15 cellular contexts compared by ENCODE assay signal in genomic region chr14:99247772-99248171, GRCh38. TPM values are rescaled to one million over a fixed set of nuclear protein-coding genes. Genes with fewer than 3 reads are reported as not detected.
A peak's percentile ranks its signal among the peaks of the same experiment; 100 is the strongest.
DNase-seq lines count a peak whose midpoint lies in the region; ATAC-seq and TF ChIP-seq lines count a peak whose summit lies in the region.
"Had no signal": no experiment of that assay in that cellular context is flagged by ENCODE, and none has a peak within 500 bp of the region (broad histone marks: within the 10 kb centered on the region; RNA-seq: fewer than 3 reads in every experiment).

No MANE protein-coding gene starts in this region.

- no peaks in the 10 kb centered on the region for H3K9me3 Mint-ChIP-seq in CD4-positive, alpha-beta T cell
- no peaks in the 10 kb centered on the region for H3K9me3 Mint-ChIP-seq in activated naive CD8-positive, alpha-beta T cell treated with anti-CD3 and anti-CD28 coated beads for 36 hours
- H3K9me3 Mint-ChIP-seq in nephron = no peaks in the 10 kb centered on the region

- H3K27me3 Mint-ChIP-seq in CD4-positive, alpha-beta T cell = no peaks in the 10 kb centered on the region
- H3K27me3 Mint-ChIP-seq in activated naive CD8-positive, alpha-beta T cell treated with anti-CD3 and anti-CD28 coated beads for 36 hours = no peaks in the 10 kb centered on the region
- H3K27me3 Mint-ChIP-seq in nephron (ENCODE audit: low read depth) = peaks cover 71% of the 10 kb centered on the region

- H3K4me3 Mint-ChIP-seq in CD4-positive, alpha-beta T cell = peak overlapping the region; percentile 94
- peak overlapping the region; percentile 86 for H3K4me3 Mint-ChIP-seq in activated naive CD8-positive, alpha-beta T cell treated with anti-CD3 and anti-CD28 coated beads for 36 hours
- peak overlapping the region; percentile 58 to 79 (median 77) for H3K4me3 Mint-ChIP-seq in nephron

- peaks cover 86% of the 10 kb centered on the region for H3K4me1 Mint-ChIP-seq in CD4-positive, alpha-beta T cell (ENCODE audit: low read depth)
- H3K4me1 Mint-ChIP-seq in activated naive CD8-positive, alpha-beta T cell treated with anti-CD3 and anti-CD28 coated beads for 36 hours = peaks cover 78% of the 10 kb centered on the region
- H3K4me1 Mint-ChIP-seq in nephron = peaks cover 48% of the 10 kb centered on the region

- H3K27ac Mint-ChIP-seq in CD4-positive, alpha-beta T cell = peak overlapping the region; percentile 99
- peak overlapping the region; percentile 98 for H3K27ac Mint-ChIP-seq in activated naive CD8-positive, alpha-beta T cell treated with anti-CD3 and anti-CD28 coated beads for 36 hours
- peak overlapping the region; percentile 76 to 80 (median 77) for H3K27ac Mint-ChIP-seq in nephron

- H3K4me3 ChIP-seq in HUES48 (ENCODE audit: low read depth, low read length) = peak overlapping the region; percentile 71
- H3K4me3 ChIP-seq: adrenal gland, left lung had no signal

- H3K4me1 ChIP-seq in HUES48 (ENCODE audit: control insufficient read depth, insufficient read depth, low read length) = peaks cover 51% of the 10 kb centered on the region
- H3K4me1 ChIP-seq: adrenal gland, BE2C, left lung had no signal

- CTCF ChIA-PET in CD4-positive, alpha-beta T cell (lab: Charles Lee) = interaction anchor here (0.7 to 1.4 kb wide), 3 partner anchors 7 to 59 kb away, joined by 3 to 6 read pairs (median 3); no protein-coding TSS in a partner anchor

- no peak overlapping the region; the same call in 1 of the 2 replicates for H3K9ac ChIP-seq in HUES48 (ENCODE audit: low read depth, low read length)

- DNase-seq in CD4-positive, alpha-beta T cell = no peak
- no peak for DNase-seq in activated naive CD8-positive, alpha-beta T cell treated with anti-CD3 and anti-CD28 coated beads for 36 hours
- no peak for DNase-seq in nucleus accumbens (lab: John Stamatoyannopoulos, UW)
- no peak for DNase-seq in erythroblast (lab: John Stamatoyannopoulos, UW)
- DNase-seq: adrenal gland; BE2C; central memory CD4-positive, alpha-beta T cell; left lung; NCI-H1694; substantia nigra had no signal

- peak overlapping the region; percentile 97 for H3K27ac ChIP-seq in CD4-positive, alpha-beta T cell (ENCODE audit: low read depth, low read length)
- no peak overlapping the region for H3K27ac ChIP-seq in HUES48 (ENCODE audit: low read depth, low read length)
- H3K27ac ChIP-seq: adrenal gland, left lung had no signal

- intact Hi-C loops in CD4-positive, alpha-beta T cell (cut with DNase I, micrococcal nuclease) = no loop called here

- no peaks in the 10 kb centered on the region for H3K9me3 ChIP-seq in CD4-positive, alpha-beta T cell (ENCODE audit: control insufficient read depth, low read length)
- no peaks in the 10 kb centered on the region for H3K9me3 ChIP-seq in HUES48 (ENCODE audit: control insufficient read depth, insufficient read depth, low read length)
- H3K9me3 ChIP-seq: adrenal gland, BE2C, left lung had no signal

- TF ChIP-seq CTCF in CD4-positive, alpha-beta T cell (IDR thresholded peaks at IDR 0.05) = no peak
- no peak for TF ChIP-seq CTCF in nephron (IDR thresholded peaks at IDR 0.05; ENCODE audit: unreplicated experiment in 3 of 3)

- POLR2A ChIA-PET in CD4-positive, alpha-beta T cell (lab: Charles Lee) = interaction anchor here (0.7 to 83.0 kb wide), 3 partner anchors 4 to 1061 kb away, joined by 4 to 4389 read pairs (median 4389); partner anchors contain the start of gene BCL11B

- no peaks in the 10 kb centered on the region for H3K27me3 ChIP-seq in CD4-positive, alpha-beta T cell (ENCODE audit: control insufficient read depth, insufficient read depth, low read length)
- peaks cover 13% of the 10 kb centered on the region for H3K27me3 ChIP-seq in HUES48 (ENCODE audit: control insufficient read depth, insufficient read depth, low read length)

- TF ChIP-seq POLR2A in erythroblast (IDR thresholded peaks at IDR 0.05; ENCODE audit: low read length) = no peak

- peaks cover 90% of the 10 kb centered on the region for H3K36me3 Mint-ChIP-seq in CD4-positive, alpha-beta T cell (ENCODE audit: low read depth)
- peaks cover 28% of the 10 kb centered on the region for H3K36me3 Mint-ChIP-seq in activated naive CD8-positive, alpha-beta T cell treated with anti-CD3 and anti-CD28 coated beads for 36 hours
- H3K36me3 Mint-ChIP-seq in nephron (ENCODE audit: low read depth) = no peaks in the 10 kb centered on the region

- ATAC-seq in CD4-positive, alpha-beta T cell (ENCODE audit: poor library complexity) = no peak
- no peak for ATAC-seq in esophagus mucosa
- no peak for ATAC-seq in GM19452 (IDR thresholded peaks at IDR 0.05; ENCODE audit: unreplicated experiment)
- ATAC-seq: left lung had no signal

- H3K36me3 ChIP-seq in HUES48 (ENCODE audit: control insufficient read depth, insufficient read depth, low read length) = no peaks in the 10 kb centered on the region
- H3K36me3 ChIP-seq: adrenal gland, BE2C, left lung had no signal

RNA-seq across cellular contexts. Expression of gene BCL11B, which starts 24.2 kb away (rescaled TPM):
- 100 to 1,000 TPM; 244 to 254 TPM for total RNA-seq in CD4-positive, alpha-beta T cell
- 10 to 100 TPM; 38.9 to 40.3 TPM for total RNA-seq in activated naive CD8-positive, alpha-beta T cell treated with anti-CD3 and anti-CD28 coated beads for 36 hours
- total RNA-seq in esophagus mucosa = 10.6 TPM
- total RNA-seq: fibroblast of villous mesenchyme had no signal

Comparison
In these comparisons a context has a peak if more than half of its experiments do, and no peak if none do; other contexts are left out.
1. RNA of gene BCL11B, which starts 24.2 kb away (total RNA-seq): 244 to 254 TPM in CD4-positive, alpha-beta T cell; 38.9 to 40.3 TPM in activated naive CD8-positive, alpha-beta T cell treated with anti-CD3 and anti-CD28 coated beads for 36 hours and 10.6 TPM in esophagus mucosa (single experiment); every median in the first group is over 4 times any median in the second.
2. Peak in every context shown above with its lines, with median percentiles within 50 percentile points of each other: H3K27ac Mint-ChIP-seq and H3K4me3 Mint-ChIP-seq.